In the genomic region with DNA sequence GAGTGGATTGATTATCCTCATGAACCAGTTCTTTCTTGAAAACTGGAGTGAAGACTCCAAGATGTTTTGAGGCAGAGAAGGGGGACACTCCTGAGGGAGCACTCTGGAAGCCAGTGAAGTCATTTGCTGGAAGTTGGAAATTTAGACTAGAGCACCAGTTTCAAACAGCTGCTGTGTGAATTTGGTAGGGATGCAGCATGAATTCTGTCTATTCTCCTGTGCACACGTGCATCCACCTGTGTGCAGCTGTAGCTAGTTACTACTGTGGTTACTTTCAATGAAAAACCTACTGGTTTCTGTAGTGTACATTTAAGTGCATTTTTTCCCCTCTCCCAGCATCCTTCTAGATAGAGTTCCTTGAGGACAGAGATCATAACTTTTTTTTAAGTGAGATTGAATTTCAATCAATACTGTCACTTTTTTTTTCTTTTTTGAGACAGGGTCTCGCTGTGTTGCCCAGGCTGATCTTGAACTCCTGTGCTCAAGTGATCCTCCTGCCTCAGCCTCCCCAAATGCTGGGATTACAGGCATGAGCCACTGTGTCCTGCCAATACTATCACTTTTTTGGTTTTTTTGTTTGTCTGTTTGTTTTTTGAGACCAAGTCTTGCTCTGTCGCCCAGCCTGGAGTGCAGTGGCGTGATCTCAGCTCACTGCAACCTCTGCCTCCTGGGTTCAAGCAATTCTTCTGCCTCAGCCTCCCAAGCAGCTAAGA, we compare ENCODE assay signal across 10 cellular contexts.
DNase-seq lines count a peak whose midpoint lies in the region; ATAC-seq and TF ChIP-seq lines count a peak whose summit lies in the region.
"Had no signal": no experiment of that assay in that cellular context is flagged by ENCODE, and none has a peak within 500 bp of the region (broad histone marks: within the 10 kb centered on the region; RNA-seq: fewer than 3 reads in every experiment).

No MANE protein-coding gene starts in this region.

- H3K9me2 ChIP-seq in SU-DHL-6 (replicated peaks; ENCODE audit: insufficient read depth, low read length), result no peaks in the 10 kb centered on the region

- H3K4me3 Mint-ChIP-seq in stimulated activated naive B cell treated with anti-CD40 and anti-IgM and Interleukin-4, amounts not matched to agents 10 μg/mL and 1 μg/mL and 100 μg/mL, for 72 hours, result peak overlapping the region; percentile 80

- H3K27ac ChIP-seq in SU-DHL-6 (ENCODE audit: low read depth, low read length) (no peak overlapping the region), esophagus squamous epithelium (peak overlapping the region; percentile 75 to 85 (median 80))

- peaks cover 36 to 69% of the 10 kb centered on the region in 2 donors for H3K4me1 Mint-ChIP-seq in stimulated activated naive B cell treated with anti-CD40 and anti-IgM and Interleukin-4, amounts not matched to agents 10 μg/mL and 1 μg/mL and 100 μg/mL, for 72 hours

- H3K79me2 ChIP-seq in SU-DHL-6 (ENCODE audit: insufficient read depth, low read length), result no peaks in the 10 kb centered on the region

- H3K4me3 ChIP-seq in SU-DHL-6 (ENCODE audit: insufficient read depth, low read length, poor library complexity, severe bottlenecking) (no peak overlapping the region), esophagus squamous epithelium (no peak overlapping the region)

- in situ Hi-C loops in GM13976 (cut with MboI; ENCODE audit: low sequenced_read_pairs, unreplicated experiment), result no loop called here

- H3K4me2 ChIP-seq in SU-DHL-6 (ENCODE audit: low read depth, low read length, poor library complexity, severe bottlenecking), result peak overlapping the region; percentile 9

- H3F3A ChIP-seq in SU-DHL-6 (ENCODE audit: insufficient read depth), result 0 out of 2 replicates have a peak, but pooled peaks cover 3% of the 10 kb centered on the region

- ATAC-seq in stimulated activated naive B cell treated with anti-CD40 and anti-IgM and Interleukin-4, amounts not matched to agents 10 μg/mL and 1 μg/mL and 100 μg/mL, for 72 hours (replicated peaks), result no peak

- no peaks in the 10 kb centered on the region for H3K9me3 Mint-ChIP-seq in stimulated activated naive B cell treated with anti-CD40 and anti-IgM and Interleukin-4, amounts not matched to agents 10 μg/mL and 1 μg/mL and 100 μg/mL, for 72 hours
- H3K9me3 Mint-ChIP-seq: memory B cell had no signal

- H3K9me3 ChIP-seq in SU-DHL-6 (ENCODE audit: insufficient read depth, low read length) (no peaks in the 10 kb centered on the region), esophagus squamous epithelium (no peaks in the 10 kb centered on the region)

- no peaks in the 10 kb centered on the region for H3K27me3 Mint-ChIP-seq in stimulated activated naive B cell treated with anti-CD40 and anti-IgM and Interleukin-4, amounts not matched to agents 10 μg/mL and 1 μg/mL and 100 μg/mL, for 72 hours
- H3K27me3 Mint-ChIP-seq: memory B cell had no signal

- 82 to 92% methylated on average over 4 of the region's 4 CpGs for WGBS in esophagus squamous epithelium, 2 donors

- H3K27me3 ChIP-seq in SU-DHL-6 (ENCODE audit: low read length) (no peaks in the 10 kb centered on the region), esophagus squamous epithelium (no peaks in the 10 kb centered on the region)

- peak; percentile 25 for TF ChIP-seq POLR2A in GM19099 (IDR thresholded peaks at IDR 0.05; ENCODE audit: extremely low read depth, insufficient read length, low read depth)
- TF ChIP-seq POLR2A in esophagus squamous epithelium (IDR thresholded peaks at IDR 0.05), result no peak

- intact Hi-C loops in esophagus squamous epithelium (cut with DNase I), result no loop called here

- no peaks in the 10 kb centered on the region for H3K36me3 ChIP-seq in SU-DHL-6 (ENCODE audit: low read length)
- H3K36me3 ChIP-seq in esophagus squamous epithelium, result peaks cover 0 to 9% (median 0%) of the 10 kb centered on the region in 3 donors

- no peak overlapping the region for H3K9ac ChIP-seq in SU-DHL-6 (ENCODE audit: low read length)

- no peak for DNase-seq in esophagus squamous epithelium (lab: John Stamatoyannopoulos, UW)
- no peak for DNase-seq in stimulated activated naive B cell treated with anti-CD40 and anti-IgM and Interleukin-4, amounts not matched to agents 10 μg/mL and 1 μg/mL and 100 μg/mL, for 72 hours
- DNase-seq in Kasumi-1 (lab: John Stamatoyannopoulos, UW), result no peak
- no peak for DNase-seq in H4 (ENCODE audit: low spot score)
- DNase-seq in activated gamma-delta T cell (lab: John Stamatoyannopoulos, UW), result no peak
- no peak for DNase-seq in GM13976 (ENCODE audit: low spot score)
- DNase-seq: NCI-H2107 had no signal

- peak overlapping the region; percentile 97 for H3K27ac Mint-ChIP-seq in stimulated activated naive B cell treated with anti-CD40 and anti-IgM and Interleukin-4, amounts not matched to agents 10 μg/mL and 1 μg/mL and 100 μg/mL, for 72 hours

- H3K36me3 Mint-ChIP-seq in stimulated activated naive B cell treated with anti-CD40 and anti-IgM and Interleukin-4, amounts not matched to agents 10 μg/mL and 1 μg/mL and 100 μg/mL, for 72 hours, result peaks cover 9 to 38% of the 10 kb centered on the region in 2 donors

- H4K20me1 ChIP-seq in SU-DHL-6 (ENCODE audit: low read depth, low read length), result no peaks in the 10 kb centered on the region

- TF ChIP-seq CTCF in SU-DHL-6 (IDR thresholded peaks at IDR 0.05; ENCODE audit: insufficient read depth, low read length, poor library complexity, severe bottlenecking) (no peak), esophagus squamous epithelium (IDR thresholded peaks at IDR 0.05) (no peak), GM13976 (IDR thresholded peaks at IDR 0.05; ENCODE audit: borderline replicate concordance, control extremely low read depth, extremely low read depth, insufficient read depth, missing control alignments) (no peak)

- no peak overlapping the region for H2AFZ ChIP-seq in SU-DHL-6 (ENCODE audit: low read depth, low read length, severe bottlenecking)

- peaks cover 24 to 68% (median 44%) of the 10 kb centered on the region in 3 donors for H3K4me1 ChIP-seq in esophagus squamous epithelium
